1 cellular context compared by ENCODE assay signal in genomic region chr15:52540374-52541012, GRCh38.
TF ChIP-seq lines count a peak whose summit lies in the region.

No MANE protein-coding gene starts in this region.

TF ChIP-seq in WTC11, 78 proteins besides CTCF, POLR2A, EP300 and RAD21 (continued from another document):
- TF ChIP-seq ARID4B (CRISPR knock-in tag; IDR thresholded peaks at IDR 0.05; ENCODE audit: borderline replicate concordance) (no peak), ZMAT4 (CRISPR knock-in tag; IDR thresholded peaks at IDR 0.05) (no peak), ZNF121 (CRISPR knock-in tag; IDR thresholded peaks at IDR 0.05) (no peak), E2F4 (CRISPR knock-in tag; IDR thresholded peaks at IDR 0.05; ENCODE audit: borderline replicate concordance, low read depth) (no peak), FOXP4 (CRISPR knock-in tag; IDR thresholded peaks at IDR 0.05) (no peak)
